ENCODE assay signal across 10 cellular contexts in the genomic region with DNA sequence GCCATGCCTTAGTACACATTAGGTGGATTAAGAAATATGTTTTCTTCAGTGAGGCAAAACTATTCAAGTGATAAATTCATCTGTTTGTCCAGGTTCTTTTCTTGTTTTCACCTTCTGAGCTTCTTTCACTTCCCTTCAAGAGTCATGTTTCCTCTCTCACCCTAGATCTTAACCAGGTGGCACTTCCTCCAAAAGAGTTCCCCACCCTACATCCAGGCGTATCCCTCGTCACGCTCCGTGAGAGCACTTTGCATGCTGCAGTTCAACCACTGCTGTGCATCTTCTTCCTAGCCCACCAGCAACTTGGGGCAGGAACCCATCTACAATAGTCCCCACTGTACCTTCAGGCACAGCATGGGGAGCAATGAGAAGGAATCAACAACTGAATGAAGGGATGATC. TPM values are rescaled to one million over a fixed set of nuclear protein-coding genes. Genes with fewer than 3 reads are reported as not detected.
DNase-seq lines count a peak whose midpoint lies in the region; ATAC-seq and TF ChIP-seq lines count a peak whose summit lies in the region.
"Had no signal": no experiment of that assay in that cellular context is flagged by ENCODE, and none has a peak within 500 bp of the region (broad histone marks: within the 10 kb centered on the region; RNA-seq: fewer than 3 reads in every experiment).

No MANE protein-coding gene starts in this region.

- no peak for TF ChIP-seq CTCF in spleen (IDR thresholded peaks at IDR 0.05 in 8 of 11, conservative IDR thresholded peaks at IDR 0.05 in 3 of 11)

- peaks cover 2 to 23% (median 15%) of the 10 kb centered on the region in 8 donors for H3K9me3 ChIP-seq in spleen
- H3K9me3 ChIP-seq: body of pancreas had no signal

- peaks cover 0 to 4% (median 0%) of the 10 kb centered on the region in 6 donors for H3K36me3 ChIP-seq in spleen

- no peaks in the 10 kb centered on the region for H3K27me3 ChIP-seq in spleen (replicated peaks in 1 of 7)
- H3K27me3 ChIP-seq: body of pancreas had no signal

- peak overlapping the region in 6 of 8 donors; percentile 0 to 82 (median 68) for H3K27ac ChIP-seq in spleen
- H3K27ac ChIP-seq: body of pancreas, SK-N-MC had no signal

- WGBS in spleen, 5 donors = 43 to 55% (median 52%) methylated on average over 4 of the region's 4 CpGs

- ATAC-seq in GM19035 (IDR thresholded peaks at IDR 0.05; ENCODE audit: unreplicated experiment) (peak; percentile 74), GM21825 (IDR thresholded peaks at IDR 0.05; ENCODE audit: unreplicated experiment) (peak; percentile 93), HG03432 (IDR thresholded peaks at IDR 0.05; ENCODE audit: unreplicated experiment) (peak; percentile 82), left lobe of liver (no peak)
- ATAC-seq: body of pancreas had no signal

- intact Hi-C loops in spleen (cut with DNase I; ENCODE audit: low total_unique reads) = no loop called here

- H3K4me1 ChIP-seq in spleen = peaks cover 6 to 86% (median 38%) of the 10 kb centered on the region in 6 donors

- peak overlapping the region in 1 of 8 donors; percentile 21 for H3K4me3 ChIP-seq in spleen
- H3K4me3 ChIP-seq: body of pancreas, SK-N-MC had no signal

- no peak for TF ChIP-seq POLR2A in spleen (IDR thresholded peaks at IDR 0.05)

- DNase-seq in spleen (peak; percentile 90), NCI-H1417 treated with DMSO at 0.1 percent for 48 hours (lab: John Stamatoyannopoulos, UW) (no peak), D341Med (ENCODE audit: low spot score) (no peak), left lobe of liver (ENCODE audit: low spot score) (no peak)
- DNase-seq: body of pancreas, NCI-H2029 had no signal

RNA-seq across cellular contexts. Expression of gene OSBPL10, which starts 28.9 kb away (rescaled TPM):
- total RNA-seq in spleen (10 to 100 TPM; 38.4 to 95.1 (median 70.9) TPM), left lobe of liver (3.2 TPM)
- 1 to 10 TPM; 3.8 to 5.3 (median 4.2) TPM for polyA plus RNA-seq in spleen

RNA-seq across cellular contexts. Expression of gene ZNF860, which starts 29.3 kb away (rescaled TPM):
- 1 to 10 TPM; 3.1 to 9.5 (median 5.6) TPM for total RNA-seq in spleen
- 1 to 10 TPM; 1.3 to 1.6 (median 1.6) TPM for polyA plus RNA-seq in spleen
- not detected for total RNA-seq in left lobe of liver
